ENCODE assay signal across 27 cellular contexts in genomic region chr10:878895-879294, GRCh38. TPM values are rescaled to one million over a fixed set of nuclear protein-coding genes. Genes with fewer than 3 reads are reported as not detected.
A peak's percentile ranks its signal among the peaks of the same experiment; 100 is the strongest.
DNase-seq lines count a peak whose midpoint lies in the region; ATAC-seq and TF ChIP-seq lines count a peak whose summit lies in the region.
"Had no signal": no experiment of that assay in that cellular context is flagged by ENCODE, and none has a peak within 500 bp of the region (broad histone marks: within the 10 kb centered on the region; RNA-seq: fewer than 3 reads in every experiment).

No MANE protein-coding gene starts in this region.

- H3K9me3 ChIP-seq in ascending aorta = no peaks in the 10 kb centered on the region
- no peaks in the 10 kb centered on the region for H3K9me3 ChIP-seq in left lung
- H3K9me3 ChIP-seq in subcutaneous abdominal adipose tissue (ENCODE audit: control insufficient read depth in 5 of 5, low read length in 5 of 5) = no peaks in the 10 kb centered on the region
- H3K9me3 ChIP-seq: uterus had no signal

- no peak for TF ChIP-seq CTCF in ascending aorta (IDR thresholded peaks at IDR 0.05)
- no peak for TF ChIP-seq CTCF in left lung (IDR thresholded peaks at IDR 0.05)

- H3K4me1 ChIP-seq in ascending aorta = peaks cover 0 to 10% of the 10 kb centered on the region in 2 donors
- H3K4me1 ChIP-seq in left lung = peaks cover 16 to 17% of the 10 kb centered on the region in 2 donors
- peaks cover 4 to 28% (median 26%) of the 10 kb centered on the region in 5 donors for H3K4me1 ChIP-seq in subcutaneous abdominal adipose tissue (ENCODE audit: control insufficient read depth in 5 of 5, insufficient read depth in 5 of 5, low read length in 5 of 5)
- H3K4me1 ChIP-seq: uterus had no signal

- H3K4me1 Mint-ChIP-seq in activated naive CD8-positive, alpha-beta T cell treated with anti-CD3 and anti-CD28 coated beads, Interleukin-2, amount 50 U/mL, for 24 hours = peaks cover 2% of the 10 kb centered on the region
- H3K4me1 Mint-ChIP-seq in activated naive CD8-positive, alpha-beta T cell treated with anti-CD3 and anti-CD28 coated beads for 36 hours = peaks cover 6% of the 10 kb centered on the region

- H3K27me3 Mint-ChIP-seq in activated naive CD8-positive, alpha-beta T cell treated with anti-CD3 and anti-CD28 coated beads, Interleukin-2, amount 50 U/mL, for 24 hours = no peaks in the 10 kb centered on the region
- H3K27me3 Mint-ChIP-seq in activated naive CD8-positive, alpha-beta T cell treated with anti-CD3 and anti-CD28 coated beads for 36 hours = no peaks in the 10 kb centered on the region
- H3K27me3 Mint-ChIP-seq: brain; CD4-positive, alpha-beta T cell; naive thymus-derived CD4-positive, alpha-beta T cell had no signal

- DNase-seq in activated naive CD8-positive, alpha-beta T cell treated with anti-CD3 and anti-CD28 coated beads, Interleukin-2, amount 50 U/mL, for 24 hours = no peak
- no peak for DNase-seq in activated naive CD8-positive, alpha-beta T cell treated with anti-CD3 and anti-CD28 coated beads for 36 hours
- DNase-seq in ascending aorta (ENCODE audit: low spot score in 2 of 2) (no peak), left lung (no peak), COR-L47 (lab: John Stamatoyannopoulos, UW) (no peak), OCI-M2 (lab: John Stamatoyannopoulos, UW; ENCODE audit: unreplicated experiment) (no peak), NCI-H1092 treated with DMSO at 0.1 percent for 48 hours (lab: John Stamatoyannopoulos, UW) (no peak)
- DNase-seq: activated CD4-positive, CD25-positive, alpha-beta regulatory T cell treated with anti-CD3 and anti-CD28 coated beads, Interleukin-2, amount 50 U/mL, for 72 hours; activated CD8-positive, alpha-beta memory T cell treated with anti-CD3 and anti-CD28 coated beads for 24 hours; activated gamma-delta T cell treated with Interleukin-2 at 50 U/mL for 16 hours; CD4-positive, alpha-beta T cell; effector CD8-positive, alpha-beta T cell; EL; hippocampal formation; KBM-7; midbrain; naive thymus-derived CD4-positive, alpha-beta T cell; NCI-H1417; NCI-H2081 treated with DMSO at 0.1 percent for 48 hours; NCI-H345; NCI-H748 treated with DMSO at 0.1 percent for 48 hours; occipital lobe; stimulated activated CD4-positive, alpha-beta T cell treated with anti-CD3 and anti-CD28 coated beads, Interleukin-2, amount 100 ng/mL, for 48 hours had no signal

- peaks cover 36 to 42% of the 10 kb centered on the region in 2 donors for H3K36me3 ChIP-seq in ascending aorta
- peaks cover 0 to 78% of the 10 kb centered on the region in 2 donors for H3K36me3 ChIP-seq in left lung
- H3K36me3 ChIP-seq in subcutaneous abdominal adipose tissue (ENCODE audit: control insufficient read depth in 5 of 5, insufficient read depth in 5 of 5, low read length in 5 of 5) = peaks cover 15 to 54% (median 37%) of the 10 kb centered on the region in 5 donors
- H3K36me3 ChIP-seq: uterus had no signal

- H3K4me3 ChIP-seq in ascending aorta = no peak overlapping the region
- no peak overlapping the region for H3K4me3 ChIP-seq in left lung
- H3K4me3 ChIP-seq in subcutaneous abdominal adipose tissue (ENCODE audit: low read depth in 1 of 5, low read length in 5 of 5) = no peak overlapping the region
- H3K4me3 ChIP-seq: GM12878, uterus had no signal

- no peak for ATAC-seq in activated naive CD8-positive, alpha-beta T cell treated with anti-CD3 and anti-CD28 coated beads, Interleukin-2, amount 50 U/mL, for 24 hours
- peak; percentile 25 for ATAC-seq in left lung
- ATAC-seq: GM12878 had no signal

- intact Hi-C loops in ascending aorta (cut with DNase I) (no loop called here), left lung (cut with DNase I) (no loop called here)

- H3K9ac ChIP-seq in subcutaneous abdominal adipose tissue (ENCODE audit: low read length in 5 of 5) = no peak overlapping the region

- H3K36me3 Mint-ChIP-seq in activated naive CD8-positive, alpha-beta T cell treated with anti-CD3 and anti-CD28 coated beads, Interleukin-2, amount 50 U/mL, for 24 hours (ENCODE audit: low read depth) = peaks cover 47% of the 10 kb centered on the region
- H3K36me3 Mint-ChIP-seq in activated naive CD8-positive, alpha-beta T cell treated with anti-CD3 and anti-CD28 coated beads for 36 hours = peaks cover 28% of the 10 kb centered on the region

- no peaks in the 10 kb centered on the region for H3K27me3 ChIP-seq in ascending aorta
- no peaks in the 10 kb centered on the region for H3K27me3 ChIP-seq in left lung
- H3K27me3 ChIP-seq in subcutaneous abdominal adipose tissue (ENCODE audit: control insufficient read depth in 5 of 5, insufficient read depth in 4 of 5, low read length in 5 of 5) = no peaks in the 10 kb centered on the region
- H3K27me3 ChIP-seq: uterus had no signal

- no peak overlapping the region for H3K4me3 Mint-ChIP-seq in activated naive CD8-positive, alpha-beta T cell treated with anti-CD3 and anti-CD28 coated beads, Interleukin-2, amount 50 U/mL, for 24 hours
- H3K4me3 Mint-ChIP-seq in activated naive CD8-positive, alpha-beta T cell treated with anti-CD3 and anti-CD28 coated beads for 36 hours = no peak overlapping the region
- H3K4me3 Mint-ChIP-seq: brain; CD4-positive, alpha-beta T cell; naive thymus-derived CD4-positive, alpha-beta T cell had no signal

- peak overlapping the region; percentile 25 for H3K27ac Mint-ChIP-seq in activated naive CD8-positive, alpha-beta T cell treated with anti-CD3 and anti-CD28 coated beads, Interleukin-2, amount 50 U/mL, for 24 hours
- no peak overlapping the region for H3K27ac Mint-ChIP-seq in activated naive CD8-positive, alpha-beta T cell treated with anti-CD3 and anti-CD28 coated beads for 36 hours
- H3K27ac Mint-ChIP-seq: CD4-positive, alpha-beta T cell had no signal

- no peaks in the 10 kb centered on the region for H3K9me3 Mint-ChIP-seq in activated naive CD8-positive, alpha-beta T cell treated with anti-CD3 and anti-CD28 coated beads, Interleukin-2, amount 50 U/mL, for 24 hours
- H3K9me3 Mint-ChIP-seq in activated naive CD8-positive, alpha-beta T cell treated with anti-CD3 and anti-CD28 coated beads for 36 hours = no peaks in the 10 kb centered on the region
- H3K9me3 Mint-ChIP-seq: brain; CD4-positive, alpha-beta T cell; naive thymus-derived CD4-positive, alpha-beta T cell had no signal

- H3K27ac ChIP-seq in ascending aorta = peak overlapping the region; percentile 29 to 30
- H3K27ac ChIP-seq in left lung = peak overlapping the region in 1 of 2 donors; percentile 9
- H3K27ac ChIP-seq in subcutaneous abdominal adipose tissue (ENCODE audit: low read depth, low read length) = peak overlapping the region; percentile 70

RNA-seq across cellular contexts. Expression of gene LARP4B, which starts 52.6 kb away (rescaled TPM):
- 100 to 1,000 TPM; 106 to 114 TPM for total RNA-seq in activated naive CD8-positive, alpha-beta T cell treated with anti-CD3 and anti-CD28 coated beads for 36 hours
- total RNA-seq in ascending aorta (31.6 TPM), left lung (100 to 1,000 TPM; 121 to 122 TPM)
